In genomic region chr3:181700168-181701087, GRCh38 we compare ENCODE assay signal across 8 cellular contexts. TPM values are rescaled to one million over a fixed set of nuclear protein-coding genes. Genes with fewer than 3 reads are reported as not detected.
A peak's percentile ranks its signal among the peaks of the same experiment; 100 is the strongest.
DNase-seq lines count a peak whose midpoint lies in the region; ATAC-seq and TF ChIP-seq lines count a peak whose summit lies in the region.

No MANE protein-coding gene starts in this region.

- H3K9me3 Mint-ChIP-seq in activated T-helper 1 cell treated with anti-CD3 and anti-CD28 coated beads, Interleukin-12 subunit alpha, Interleukin-12 subunit beta, Interleukin-2, Interleukin-4 antibody, amounts not matched to agents 30 ng/mL and 10 ng/mL and 1 ng/mL, durations not matched to agents 14 hours and 24 hours and 36 hours: peaks cover 6% of the 10 kb centered on the region
- H3K9me3 Mint-ChIP-seq in glutamatergic neuron (ENCODE audit: unreplicated experiment): peaks cover 4% of the 10 kb centered on the region

- H3K79me2 ChIP-seq in DND-41 (ENCODE audit: insufficient read depth, low read length): no peaks in the 10 kb centered on the region

- TF ChIP-seq EP300 in ovary (IDR thresholded peaks at IDR 0.05): no peak

- peak overlapping the region; percentile 25 for H3K4me3 Mint-ChIP-seq in activated T-helper 1 cell treated with anti-CD3 and anti-CD28 coated beads, Interleukin-12 subunit alpha, Interleukin-12 subunit beta, Interleukin-2, Interleukin-4 antibody, amounts not matched to agents 30 ng/mL and 10 ng/mL and 1 ng/mL, durations not matched to agents 14 hours and 24 hours and 36 hours
- H3K4me3 Mint-ChIP-seq in glutamatergic neuron (ENCODE audit: unreplicated experiment): peak overlapping the region; percentile 81

- H3K4me1 ChIP-seq in DND-41 (ENCODE audit: insufficient read depth, low read length): 0 out of 2 replicates have a peak, but pooled peaks cover 3% of the 10 kb centered on the region
- H3K4me1 ChIP-seq in ovary (ENCODE audit: insufficient read depth): peaks cover 9% of the 10 kb centered on the region

- H4K20me1 ChIP-seq in DND-41 (ENCODE audit: insufficient read depth, low read length): no peaks in the 10 kb centered on the region

- no peak overlapping the region for H3K27ac ChIP-seq in DND-41 (ENCODE audit: low read length)
- no peak overlapping the region for H3K27ac ChIP-seq in HL-60 (replicated peaks)
- no peak overlapping the region for H3K27ac ChIP-seq in ovary

- peaks cover 5% of the 10 kb centered on the region for H3K36me3 Mint-ChIP-seq in activated T-helper 1 cell treated with anti-CD3 and anti-CD28 coated beads, Interleukin-12 subunit alpha, Interleukin-12 subunit beta, Interleukin-2, Interleukin-4 antibody, amounts not matched to agents 30 ng/mL and 10 ng/mL and 1 ng/mL, durations not matched to agents 14 hours and 24 hours and 36 hours (ENCODE audit: low read depth)
- no peaks in the 10 kb centered on the region for H3K36me3 Mint-ChIP-seq in glutamatergic neuron (ENCODE audit: unreplicated experiment)

- H3K4me3 ChIP-seq in DND-41 (ENCODE audit: low read depth in 1 of 2, low read length in 2 of 2): no peak overlapping the region
- H3K4me3 ChIP-seq in HL-60 (replicated peaks; ENCODE audit: insufficient read depth, low read length): 0 out of 2 replicates have a peak overlapping the region, but pooled peaks have one; percentile 16
- H3K4me3 ChIP-seq in ovary: peak overlapping the region; percentile 3

- TF ChIP-seq POLR2A in ovary (IDR thresholded peaks at IDR 0.05): no peak

- intact Hi-C loops in activated T-helper 1 cell treated with anti-CD3 and anti-CD28 coated beads, Interleukin-12 subunit alpha, Interleukin-12 subunit beta, Interleukin-2, Interleukin-4 antibody, amounts not matched to agents 30 ng/mL and 10 ng/mL and 1 ng/mL, durations not matched to agents 14 hours and 24 hours and 36 hours (cut with micrococcal nuclease): loop anchor here (1.0 to 10.0 kb wide), 8 partner anchors 9 to 1026 kb away; partner anchors contain the start of gene CCDC39
- intact Hi-C loops in ovary (cut with DNase I): loop anchor here in 1 of 4 donors (10.0 kb wide), 1 partner anchor 984 kb away; no protein-coding TSS in a partner anchor

- peak; percentile 62 for DNase-seq in DND-41
- peak; percentile 23 to 53 for DNase-seq in HL-60 (ENCODE audit: low read depth in 1 of 2, low spot score in 1 of 2)
- DNase-seq in NCI-H526 (lab: John Stamatoyannopoulos, UW): peak; percentile 28 to 82
- DNase-seq in activated T-helper 1 cell treated with anti-CD3 and anti-CD28 coated beads, Interleukin-12 subunit alpha, Interleukin-12 subunit beta, Interleukin-2, Interleukin-4 antibody, amounts not matched to agents 30 ng/mL and 10 ng/mL and 1 ng/mL, durations not matched to agents 14 hours and 24 hours and 36 hours (ENCODE audit: low spot score): peak; percentile 45
- peak; percentile 79 for DNase-seq in glutamatergic neuron
- DNase-seq in ovary: peak; percentile 46 to 73 (median 60)

- peaks cover 8% of the 10 kb centered on the region for H3K27me3 ChIP-seq in DND-41 (ENCODE audit: insufficient read depth, low read length, poor library complexity)
- peaks cover 65% of the 10 kb centered on the region for H3K27me3 ChIP-seq in HL-60 (ENCODE audit: insufficient read depth, poor library complexity, severe bottlenecking)
- peaks cover 4% of the 10 kb centered on the region for H3K27me3 ChIP-seq in ovary

- peak; percentile 90 for ATAC-seq in DND-41 (ENCODE audit: insufficient read depth, low read depth)
- ATAC-seq in GM21423 (IDR thresholded peaks at IDR 0.05; ENCODE audit: unreplicated experiment): peak; percentile 69
- ATAC-seq in activated CD4-positive, CD25-positive, alpha-beta regulatory T cell treated with anti-CD3 and anti-CD28 coated beads, Interleukin-2, amount 50 U/mL, for 24 hours: no peak

- peaks cover 88% of the 10 kb centered on the region for H3K27me3 Mint-ChIP-seq in activated T-helper 1 cell treated with anti-CD3 and anti-CD28 coated beads, Interleukin-12 subunit alpha, Interleukin-12 subunit beta, Interleukin-2, Interleukin-4 antibody, amounts not matched to agents 30 ng/mL and 10 ng/mL and 1 ng/mL, durations not matched to agents 14 hours and 24 hours and 36 hours (ENCODE audit: insufficient read depth)
- H3K27me3 Mint-ChIP-seq in glutamatergic neuron (ENCODE audit: unreplicated experiment): peaks cover 10% of the 10 kb centered on the region

- peak overlapping the region; percentile 47 for H2AFZ ChIP-seq in DND-41 (ENCODE audit: low read depth, low read length)

- peak overlapping the region; percentile 32; the same call in 1 of the 2 replicates for H3K4me2 ChIP-seq in DND-41 (ENCODE audit: insufficient read depth, low read length)

- H3K4me1 Mint-ChIP-seq in activated T-helper 1 cell treated with anti-CD3 and anti-CD28 coated beads, Interleukin-12 subunit alpha, Interleukin-12 subunit beta, Interleukin-2, Interleukin-4 antibody, amounts not matched to agents 30 ng/mL and 10 ng/mL and 1 ng/mL, durations not matched to agents 14 hours and 24 hours and 36 hours (ENCODE audit: low read depth): peaks cover 21% of the 10 kb centered on the region
- H3K4me1 Mint-ChIP-seq in glutamatergic neuron (ENCODE audit: low read depth, unreplicated experiment): peaks cover 53% of the 10 kb centered on the region

- H3K9ac ChIP-seq in DND-41 (ENCODE audit: low read depth, low read length): no peak overlapping the region

- H3K36me3 ChIP-seq in DND-41 (ENCODE audit: insufficient read depth, low read length): no peaks in the 10 kb centered on the region
- H3K36me3 ChIP-seq in ovary: no peaks in the 10 kb centered on the region

- WGBS in ovary, 3 donors: 9 to 11% (median 10%) methylated on average over 17 of the region's 17 CpGs

- TF ChIP-seq CTCF in DND-41 (IDR thresholded peaks at IDR 0.05; ENCODE audit: borderline replicate concordance, extremely low read depth, low read length, poor library complexity, severe bottlenecking): peak; percentile 82
- TF ChIP-seq CTCF in HL-60 (IDR thresholded peaks at IDR 0.05; ENCODE audit: insufficient read depth, low read length): peak; percentile 50
- peak; percentile 94 for TF ChIP-seq CTCF in glutamatergic neuron (IDR thresholded peaks at IDR 0.05; ENCODE audit: partially characterized antibody, unreplicated experiment)
- TF ChIP-seq CTCF in ovary (IDR thresholded peaks at IDR 0.05): peak; percentile 16 to 70 (median 28)

- H3K9me3 ChIP-seq in DND-41 (ENCODE audit: insufficient read depth, low read length, severe bottlenecking) (no peaks in the 10 kb centered on the region), ovary (no peaks in the 10 kb centered on the region)

- H3K27ac Mint-ChIP-seq in activated T-helper 1 cell treated with anti-CD3 and anti-CD28 coated beads, Interleukin-12 subunit alpha, Interleukin-12 subunit beta, Interleukin-2, Interleukin-4 antibody, amounts not matched to agents 30 ng/mL and 10 ng/mL and 1 ng/mL, durations not matched to agents 14 hours and 24 hours and 36 hours: peak overlapping the region; percentile 9
- peak overlapping the region; percentile 81 for H3K27ac Mint-ChIP-seq in glutamatergic neuron (ENCODE audit: unreplicated experiment)

RNA-seq across cellular contexts. Expression of gene SOX2, which starts 11.3 kb away (rescaled TPM):
- total RNA-seq in activated T-helper 1 cell treated with anti-CD3 and anti-CD28 coated beads, Interleukin-12 subunit alpha, Interleukin-12 subunit beta, Interleukin-2, Interleukin-4 antibody, amounts not matched to agents 30 ng/mL and 10 ng/mL and 1 ng/mL, durations not matched to agents 14 hours and 24 hours and 36 hours: 0.07 and 0.10 TPM in 2 replicates
- total RNA-seq in glutamatergic neuron (ENCODE audit: unreplicated experiment): 23.5 TPM
- total RNA-seq in ovary: under 1 TPM in 5 of 7 donors, not detected in 2; 0.23 to 0.69 (median 0.45) TPM
- under 1 TPM; 0.24 to 0.33 TPM for polyA plus RNA-seq in ovary

Comparison
In these comparisons a context has a peak if more than half of its experiments do, and no peak if none do; other contexts are left out.
1. ATAC-seq: peak in DND-41 (single experiment) and GM21423 (single experiment); none in activated CD4-positive, CD25-positive, alpha-beta regulatory T cell treated with anti-CD3 and anti-CD28 coated beads, Interleukin-2, amount 50 U/mL, for 24 hours (0 of 2).
2. H3K4me3 ChIP-seq: peak in HL-60 (single experiment) and ovary (single experiment); none in DND-41 (0 of 2).
3. CTCF ChIP-seq: peak in every context shown above with its lines; median percentile 94 in glutamatergic neuron; 82 in DND-41; 50 in HL-60; 28 in ovary.
4. RNA of gene SOX2, which starts 11.3 kb away (total RNA-seq): 23.5 TPM in glutamatergic neuron (single experiment); 0.23 to 0.69 TPM in ovary and 0.07 to 0.10 TPM in activated T-helper 1 cell treated with anti-CD3 and anti-CD28 coated beads, Interleukin-12 subunit alpha, Interleukin-12 subunit beta, Interleukin-2, Interleukin-4 antibody, amounts not matched to agents 30 ng/mL and 10 ng/mL and 1 ng/mL, durations not matched to agents 14 hours and 24 hours and 36 hours; every median in the first group is over 10 times any median in the second.
5. Peak in every context shown above with its lines, with median percentiles within 50 percentile points of each other: DNase-seq.